ENCODE assay signal across 8 cellular contexts in genomic region chr11:65454311-65454695, GRCh38. TPM values are rescaled to one million over a fixed set of nuclear protein-coding genes. Genes with fewer than 3 reads are reported as not detected.
A peak's percentile ranks its signal among the peaks of the same experiment; 100 is the strongest.
DNase-seq lines count a peak whose midpoint lies in the region; ATAC-seq, FAIRE-seq and TF ChIP-seq lines count a peak whose summit lies in the region.

No MANE protein-coding gene starts in this region.

- no peaks in the 10 kb centered on the region for H3K36me3 ChIP-seq in DND-41 (ENCODE audit: insufficient read depth, low read length)
- H3K36me3 ChIP-seq in fibroblast of lung (ENCODE audit: control insufficient read depth, insufficient read depth, low read length) = no peaks in the 10 kb centered on the region
- H3K36me3 ChIP-seq in psoas muscle (ENCODE audit: insufficient read depth in 1 of 2, low read depth in 1 of 2) = no peaks in the 10 kb centered on the region
- H3K36me3 ChIP-seq in H7 (replicated peaks; ENCODE audit: control insufficient read depth, insufficient read depth, low read length) = no peaks in the 10 kb centered on the region

- H3K4me1 ChIP-seq in DND-41 (ENCODE audit: insufficient read depth, low read length) (peaks cover 16% of the 10 kb centered on the region), fibroblast of lung (ENCODE audit: control insufficient read depth, extremely low read depth, insufficient read depth, low read length) (peaks cover 12% of the 10 kb centered on the region), psoas muscle (peaks cover 15% of the 10 kb centered on the region)

- H4K20me1 ChIP-seq in DND-41 (ENCODE audit: insufficient read depth, low read length) = no peaks in the 10 kb centered on the region
- H4K20me1 ChIP-seq in fibroblast of lung (ENCODE audit: control insufficient read depth, extremely low read depth, insufficient read depth, low read length) = no peaks in the 10 kb centered on the region

- CTCF ChIA-PET in RWPE1 (lab: Yijun Ruan, JAX) = interaction anchor here (0.7 kb wide), 1 partner anchor 46 kb away, joined by 3 read pairs; no protein-coding TSS in a partner anchor

- no peak for FAIRE-seq in urothelium cell line (lab: Jason Lieb, UNC)

- WGBS in psoas muscle, 3 donors = 61 to 63% (median 61%) methylated on average over 10 of the region's 10 CpGs

- no peak for DNase-seq in DND-41
- DNase-seq in RWPE1 (ENCODE audit: low spot score) = no peak
- peak; percentile 31 to 71 for DNase-seq in fibroblast of lung (ENCODE audit: low read depth in 2 of 2)
- DNase-seq in psoas muscle = peak in 1 of 2 donors; percentile 71
- DNase-seq in urothelium cell line (ENCODE audit: low spot score) = no peak
- DNase-seq in NCI-H345 treated with DMSO at 0.1 percent for 48 hours (lab: John Stamatoyannopoulos, UW; ENCODE audit: unreplicated experiment) = no peak
- DNase-seq in H7 = no peak
- no peak for DNase-seq in hippocampal formation (lab: John Stamatoyannopoulos, UW)

- peak overlapping the region; percentile 95; the same call in 1 of the 2 replicates for H2AFZ ChIP-seq in DND-41 (ENCODE audit: low read depth, low read length)
- H2AFZ ChIP-seq in fibroblast of lung (ENCODE audit: low read length) = no peak overlapping the region

- H3K9me3 ChIP-seq in DND-41 (ENCODE audit: insufficient read depth, low read length, severe bottlenecking) (no peaks in the 10 kb centered on the region), fibroblast of lung (ENCODE audit: control insufficient read depth, insufficient read depth, low read depth, low read length) (no peaks in the 10 kb centered on the region), psoas muscle (no peaks in the 10 kb centered on the region)

- H3K27ac ChIP-seq in DND-41 (ENCODE audit: low read length) (no peak overlapping the region), RWPE1 (peak overlapping the region; percentile 93), fibroblast of lung (ENCODE audit: insufficient read depth, low read length) (peak overlapping the region; percentile 93), psoas muscle (peak overlapping the region; percentile 89)

- no peak for TF ChIP-seq CTCF in DND-41 (IDR thresholded peaks at IDR 0.05; ENCODE audit: borderline replicate concordance, extremely low read depth, low read length, poor library complexity, severe bottlenecking)
- TF ChIP-seq CTCF in RWPE1 (conservative IDR thresholded peaks at IDR 0.05; ENCODE audit: low read depth) = no peak
- TF ChIP-seq CTCF in fibroblast of lung (conservative IDR thresholded peaks at IDR 0.05 in 1 of 2, IDR thresholded peaks at IDR 0.05 in 1 of 2; ENCODE audit: low read depth in 1 of 2, low read length in 2 of 2) = no peak
- no peak for TF ChIP-seq CTCF in psoas muscle (IDR thresholded peaks at IDR 0.05)

- H3K4me3 ChIP-seq in DND-41 (ENCODE audit: low read depth in 1 of 2, low read length in 2 of 2) (peak overlapping the region in 1 of 2 experiments; percentile 71; a peak in 2 of 4 replicates), fibroblast of lung (replicated peaks in 1 of 4; ENCODE audit: control extremely low read depth in 1 of 4, insufficient read depth in 1 of 4, low read depth in 3 of 4, low read length in 4 of 4) (peak overlapping the region; percentile 43 to 71 (median 62)), psoas muscle (peak overlapping the region; percentile 68), H7 (ENCODE audit: insufficient read depth, low read depth, low read length) (no peak overlapping the region)

- intact Hi-C loops in psoas muscle (cut with DNase I) = no loop called here

- POLR2A ChIA-PET in RWPE1 (lab: Yijun Ruan, JAX; ENCODE audit: low non-redundant PET) = interaction anchor here (1.2 kb wide), 1 partner anchor 43 kb away, joined by 3 read pairs; no protein-coding TSS in a partner anchor

- H3K27me3 ChIP-seq in DND-41 (ENCODE audit: insufficient read depth, low read length, poor library complexity) = no peaks in the 10 kb centered on the region
- H3K27me3 ChIP-seq in fibroblast of lung (ENCODE audit: control insufficient read depth, insufficient read depth, low read length) = no peaks in the 10 kb centered on the region
- H3K27me3 ChIP-seq in psoas muscle (ENCODE audit: insufficient read depth in 3 of 3, low read length in 2 of 3) = no peaks in the 10 kb centered on the region
- H3K27me3 ChIP-seq in H7 (ENCODE audit: control insufficient read depth, insufficient read depth, low read length) = peaks cover 33% of the 10 kb centered on the region

- H3K4me2 ChIP-seq in DND-41 (ENCODE audit: insufficient read depth, low read length) (peak overlapping the region; percentile 84), fibroblast of lung (ENCODE audit: extremely low read depth, insufficient read depth, low read length) (peak overlapping the region; percentile 86)

- peaks cover 5% of the 10 kb centered on the region for H3K79me2 ChIP-seq in DND-41 (ENCODE audit: insufficient read depth, low read length)
- peaks cover 14% of the 10 kb centered on the region for H3K79me2 ChIP-seq in fibroblast of lung (ENCODE audit: control insufficient read depth, insufficient read depth, low read length)

- ATAC-seq in DND-41 (ENCODE audit: insufficient read depth, low read depth) (no peak), psoas muscle (peak; percentile 2 to 22 (median 10))

- H3K9ac ChIP-seq in DND-41 (ENCODE audit: low read depth, low read length) = peak overlapping the region; percentile 53; the same call in 1 of the 2 replicates
- H3K9ac ChIP-seq in fibroblast of lung (ENCODE audit: insufficient read depth, low read length) = peak overlapping the region; percentile 80

RNA-seq across cellular contexts. Expression of gene NEAT1, which starts 31.7 kb away (rescaled TPM):
- total RNA-seq in fibroblast of lung = 177 and 299 TPM in 2 replicates
- polyA plus RNA-seq in fibroblast of lung = 40.6 and 40.9 TPM in 2 replicates
- 140 and 151 TPM in 2 replicates for polyA plus RNA-seq in fibroblast of lung (2012)
- 61.4 and 179 TPM in 2 replicates for polyA minus RNA-seq in fibroblast of lung (ENCODE audit: low replicate concordance)
- total RNA-seq in psoas muscle = 1,000 to 10,000 TPM in 1 of 4 donors, 100 to 1,000 TPM in 3; 517 to 1,759 (median 646) TPM
- polyA plus RNA-seq in psoas muscle = 100 to 1,000 TPM; 474 to 758 (median 716) TPM
- 6.4 and 10.6 TPM in 2 replicates for total RNA-seq in H7 (2014; rRNA removed; shearing (Covaris generic))

RNA-seq across cellular contexts. Expression of gene MALAT1, which starts 44.5 kb away (rescaled TPM):
- total RNA-seq in fibroblast of lung (14,068 and 21,991 TPM in 2 replicates), psoas muscle (over 10,000 TPM in 1 of 4 donors, 1,000 to 10,000 TPM in 3; 3,071 to 11,376 (median 4,986) TPM)
- polyA plus RNA-seq in fibroblast of lung (482 and 583 TPM in 2 replicates), psoas muscle (100 to 1,000 TPM; 102 to 846 (median 299) TPM)
- 274 and 335 TPM in 2 replicates for polyA plus RNA-seq in fibroblast of lung (2012)
- polyA minus RNA-seq in fibroblast of lung (ENCODE audit: low replicate concordance) = 1,820 and 2,014 TPM in 2 replicates
- 456 and 1,088 TPM in 2 replicates for total RNA-seq in H7 (2014; rRNA removed; shearing (Covaris generic))

Comparison
In these comparisons a context has a peak if more than half of its experiments do, and no peak if none do; other contexts are left out.
1. DNase-seq: peak in fibroblast of lung (2 of 2); none in DND-41 (single experiment), RWPE1 (single experiment), urothelium cell line (single experiment), NCI-H345 treated with DMSO at 0.1 percent for 48 hours (single experiment), H7 (single experiment) and hippocampal formation (0 of 2).
2. RNA of gene NEAT1, which starts 31.7 kb away (total RNA-seq): 517 to 1,759 TPM in psoas muscle and 177 to 299 TPM in fibroblast of lung; 6.4 to 10.6 TPM in H7; every median in the first group is over 10 times any median in the second.